9 cellular contexts compared by ENCODE assay signal in genomic region chr6:15621203-15622044, GRCh38. TPM values are rescaled to one million over a fixed set of nuclear protein-coding genes. Genes with fewer than 3 reads are reported as not detected.
DNase-seq lines count a peak whose midpoint lies in the region; ATAC-seq and TF ChIP-seq lines count a peak whose summit lies in the region.
"Had no signal": no experiment of that assay in that cellular context is flagged by ENCODE, and none has a peak within 500 bp of the region (broad histone marks: within the 10 kb centered on the region; RNA-seq: fewer than 3 reads in every experiment).

No MANE protein-coding gene starts in this region.

- DNase-seq in NCI-H1417 (lab: John Stamatoyannopoulos, UW) (peak in 2 of 3 experiments; percentile 2 to 16), NCI-H1417 treated with DMSO at 0.1 percent for 48 hours (lab: John Stamatoyannopoulos, UW) (no peak), NCI-H2171 treated with DMSO at 0.1 percent for 48 hours (lab: John Stamatoyannopoulos, UW) (peak; percentile 92), MCF 10A (ENCODE audit: unreplicated experiment) (peak; percentile 21), left lung (peak; percentile 73 to 89), type B pancreatic cell (ENCODE audit: extremely low spot score, unreplicated experiment) (no peak), NCI-H526 treated with DMSO at 0.1 percent for 48 hours (lab: John Stamatoyannopoulos, UW) (no peak)

- peaks cover 0 to 36% of the 10 kb centered on the region in 2 donors for H3K4me1 ChIP-seq in left lung

- H3K4me3 Mint-ChIP-seq in MCF 10A (ENCODE audit: unreplicated experiment) (no peak overlapping the region), type B pancreatic cell (peak overlapping the region; percentile 5)

- BruUV-seq in MCF 10A (replicated peaks; lab: Mats Ljungman, UMichigan), result no TSS peak

- no peaks in the 10 kb centered on the region for H3K9me3 ChIP-seq in left lung

- H3K36me3 Mint-ChIP-seq in MCF 10A (ENCODE audit: insufficient read depth, unreplicated experiment) (no peaks in the 10 kb centered on the region), type B pancreatic cell (no peaks in the 10 kb centered on the region)

- no peaks in the 10 kb centered on the region for H3K27me3 ChIP-seq in left lung

- no peaks in the 10 kb centered on the region for H3K9me3 Mint-ChIP-seq in MCF 10A (ENCODE audit: unreplicated experiment)
- no peaks in the 10 kb centered on the region for H3K9me3 Mint-ChIP-seq in type B pancreatic cell

- no peak for TF ChIP-seq CTCF in MCF 10A (IDR thresholded peaks at IDR 0.05; ENCODE audit: unreplicated experiment)
- no peak for TF ChIP-seq CTCF in left lung (IDR thresholded peaks at IDR 0.05)
- no peak for TF ChIP-seq CTCF in type B pancreatic cell (conservative IDR thresholded peaks at IDR 0.05)

- no peak overlapping the region for H3K4me3 ChIP-seq in left lung

- no peaks in the 10 kb centered on the region for H3K36me3 ChIP-seq in left lung

- H3K27ac ChIP-seq in left lung, result peak overlapping the region; percentile 34 to 78
- H3K27ac ChIP-seq: 22Rv1 had no signal

- H3K27ac Mint-ChIP-seq in MCF 10A (ENCODE audit: low read depth, unreplicated experiment), result peak overlapping the region; percentile 85
- peak overlapping the region; percentile 31 for H3K27ac Mint-ChIP-seq in type B pancreatic cell

- POLR2A ChIA-PET in MCF 10A (lab: Yijun Ruan, JAX), result interaction anchor here (0.6 to 1.7 kb wide), 5 partner anchors 11 to 1494 kb away, joined by 3 to 4 read pairs (median 3); no protein-coding TSS in a partner anchor

- intact Hi-C loops in MCF 10A (cut with micrococcal nuclease), result loop anchor here (2.0 to 5.0 kb wide), 5 partner anchors 129 to 1709 kb away; partner anchors contain the start of gene JARID2
- intact Hi-C loops in left lung (cut with DNase I), result no loop called here

- H3K4me1 Mint-ChIP-seq in MCF 10A (ENCODE audit: insufficient read depth, unreplicated experiment), result peaks cover 12% of the 10 kb centered on the region
- peaks cover 19% of the 10 kb centered on the region for H3K4me1 Mint-ChIP-seq in type B pancreatic cell (ENCODE audit: unreplicated experiment)

- H3K27me3 Mint-ChIP-seq in MCF 10A (ENCODE audit: insufficient read depth, unreplicated experiment) (no peaks in the 10 kb centered on the region), type B pancreatic cell (no peaks in the 10 kb centered on the region)

- ATAC-seq in HG02610 (IDR thresholded peaks at IDR 0.05; ENCODE audit: unreplicated experiment) (peak; percentile 99), left lung (peak; percentile 93)

- CTCF ChIA-PET in MCF 10A (lab: Yijun Ruan, JAX), result interaction anchor here (0.8 to 1.7 kb wide), 6 partner anchors 10 to 107 kb away, joined by 3 to 8 read pairs (median 4); no protein-coding TSS in a partner anchor

RNA-seq across cellular contexts. Expression of gene DTNBP1, which starts 41.4 kb away (rescaled TPM):
- total RNA-seq in MCF 10A (2022), result 10.8 and 13.5 TPM in 2 replicates
- 10 to 100 TPM; 15.3 to 18.5 TPM for total RNA-seq in left lung
- total RNA-seq in type B pancreatic cell (ENCODE audit: low replicate concordance), result 9.4 and 11.6 TPM in 2 replicates

Comparison
In these comparisons a context has a peak if more than half of its experiments do, and no peak if none do; other contexts are left out.
1. DNase-seq: peak in NCI-H1417 (2 of 3), NCI-H2171 treated with DMSO at 0.1 percent for 48 hours (single experiment), MCF 10A (single experiment) and left lung (2 of 2); none in NCI-H1417 treated with DMSO at 0.1 percent for 48 hours (single experiment), type B pancreatic cell (single experiment) and NCI-H526 treated with DMSO at 0.1 percent for 48 hours (single experiment).